ENCODE assay signal across 7 cellular contexts in the genomic region with DNA sequence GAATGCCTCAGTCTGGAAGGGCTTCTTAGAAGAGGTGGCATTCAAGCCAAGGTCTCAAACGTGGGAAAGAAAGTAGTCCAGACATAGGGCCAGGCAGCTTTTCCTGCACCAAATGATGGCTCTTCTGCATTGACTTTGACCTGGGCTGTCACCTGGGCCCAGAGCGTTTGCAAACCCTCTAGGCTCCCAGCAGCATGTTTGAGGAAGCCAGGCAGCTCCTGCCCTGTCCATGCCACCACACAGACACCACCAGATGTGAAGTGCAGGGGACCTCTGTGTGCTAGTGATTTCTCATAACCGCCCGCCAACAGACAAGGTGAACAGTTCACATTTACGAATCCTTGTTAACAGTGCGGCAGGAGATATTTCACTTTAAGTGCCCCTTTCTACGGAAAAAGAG.
"Had no signal": no experiment of that assay in that cellular context is flagged by ENCODE, and none has a peak within 500 bp of the region (broad histone marks: within the 10 kb centered on the region; RNA-seq: fewer than 3 reads in every experiment).

No MANE protein-coding gene starts in this region.

- ATAC-seq: GM23338 had no signal

- FAIRE-seq: H1, H54, HTR-8/SVneo had no signal

- H2AFZ ChIP-seq: GM23338 had no signal

- H3K4me3 ChIP-seq: GM23338 had no signal

- DNase-seq: H9, HCEC 1CT, KBM-7 had no signal

- H3K4me2 ChIP-seq: GM23338 had no signal
